Comparison of ENCODE assay signal across 15 cellular contexts in the genomic region with DNA sequence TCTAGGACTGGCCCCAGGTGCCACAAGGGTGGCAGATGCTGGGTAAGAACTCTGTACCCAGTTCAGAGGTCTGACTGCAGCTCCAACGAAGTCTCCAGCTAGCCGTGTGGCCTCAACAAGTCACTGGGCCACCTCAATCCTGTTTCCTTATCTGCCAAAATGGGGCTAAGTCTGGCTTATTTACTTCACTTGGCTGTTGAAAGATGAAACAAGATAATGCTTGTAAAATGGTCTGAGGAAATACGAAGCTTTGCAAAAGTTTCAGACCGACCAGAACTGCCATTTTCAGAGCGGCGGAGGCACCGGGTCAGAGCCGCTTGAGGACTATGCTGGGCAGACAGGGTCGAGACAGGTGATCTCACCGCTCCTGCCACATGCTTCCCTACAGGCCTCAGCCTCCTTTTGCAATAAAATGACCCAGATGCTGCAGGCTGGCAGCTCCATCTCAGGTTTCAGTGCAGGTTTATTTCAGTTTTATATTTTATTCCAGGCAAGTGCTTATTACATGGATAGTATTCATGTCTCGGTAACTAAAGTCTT. TPM values are rescaled to one million over a fixed set of nuclear protein-coding genes. Genes with fewer than 3 reads are reported as not detected.
DNase-seq lines count a peak whose midpoint lies in the region; ATAC-seq and TF ChIP-seq lines count a peak whose summit lies in the region.
"Had no signal": no experiment of that assay in that cellular context is flagged by ENCODE, and none has a peak within 500 bp of the region (broad histone marks: within the 10 kb centered on the region; RNA-seq: fewer than 3 reads in every experiment).

No MANE protein-coding gene starts in this region.

- no peaks in the 10 kb centered on the region for H3K9me3 Mint-ChIP-seq in T-cell

- intact Hi-C loops in gastrocnemius medialis (cut with DNase I; ENCODE audit: low total_unique reads), result loop anchor here (2.0 to 5.0 kb wide), 2 partner anchors 19 to 324 kb away; no protein-coding TSS in a partner anchor

- H3K9me3 ChIP-seq in gastrocnemius medialis, result no peaks in the 10 kb centered on the region
- H3K9me3 ChIP-seq: transverse colon had no signal

- H3K36me3 Mint-ChIP-seq in T-cell, result no peaks in the 10 kb centered on the region

- no peaks in the 10 kb centered on the region for H3K27me3 ChIP-seq in gastrocnemius medialis
- H3K27me3 ChIP-seq: transverse colon had no signal

- ATAC-seq in T-cell (replicated peaks in 1 of 4) (no peak), gastrocnemius medialis (peak; percentile 86 to 90), GM19463 (IDR thresholded peaks at IDR 0.05; ENCODE audit: unreplicated experiment) (no peak)

- DNase-seq in DMS 273 (lab: John Stamatoyannopoulos, UW; ENCODE audit: unreplicated experiment), result peak; percentile 72
- no peak for DNase-seq in DMS 273 treated with DMSO at 0.1 percent for 48 hours (lab: John Stamatoyannopoulos, UW)
- no peak for DNase-seq in T-cell
- DNase-seq in iris pigment epithelial cell (ENCODE audit: low read depth), result peak; percentile 36
- DNase-seq in gastrocnemius medialis, result peak; percentile 79 to 84
- no peak for DNase-seq in NCI-H1092 treated with DMSO at 0.1 percent for 48 hours (lab: John Stamatoyannopoulos, UW)
- no peak for DNase-seq in retina
- DNase-seq: 8988T; activated CD4-positive, alpha-beta T cell treated with anti-CD3 and anti-CD28 coated beads, Interleukin-2, amount 50 U/mL, for 1 hour; activated gamma-delta T cell treated with Interleukin-2 at 50 U/mL for 16 hours; caudate nucleus; PC-3; transverse colon had no signal

- H3K36me3 ChIP-seq in gastrocnemius medialis, result peaks cover 0 to 10% of the 10 kb centered on the region in 2 donors
- H3K36me3 ChIP-seq: transverse colon had no signal

- in situ Hi-C loops in gastrocnemius medialis (cut with MboI; ENCODE audit: low sequenced_read_pairs in 4 of 4), result loop anchor here in 1 of 4 donors (5.0 kb wide), 1 partner anchor 34 kb away; no protein-coding TSS in a partner anchor

- no peak for TF ChIP-seq CTCF in gastrocnemius medialis (IDR thresholded peaks at IDR 0.05 in 4 of 5, conservative IDR thresholded peaks at IDR 0.05 in 1 of 5)

- CTCF ChIA-PET in T-cell (lab: Charles Lee), result interaction anchor here (1.6 to 6.5 kb wide), 5 partner anchors 9 to 33 kb away, joined by 7 to 231 read pairs (median 23); partner anchors contain the start of gene MNT (in 1 of the 2)

- POLR2A ChIA-PET in T-cell (lab: Charles Lee), result interaction anchor here (0.7 to 1.5 kb wide), 2 partner anchors 8 to 28 kb away, joined by 3 to 5 read pairs; no protein-coding TSS in a partner anchor

- TF ChIP-seq POLR2A in gastrocnemius medialis (IDR thresholded peaks at IDR 0.05), result peak; percentile 29 to 52

- H3K4me1 Mint-ChIP-seq in T-cell, result peaks cover 7 to 13% (median 12%) of the 10 kb centered on the region in 3 donors

- no peaks in the 10 kb centered on the region for H3K27me3 Mint-ChIP-seq in T-cell

- no peak overlapping the region for H3K4me3 ChIP-seq in gastrocnemius medialis
- H3K4me3 ChIP-seq: transverse colon had no signal

- H3K27ac ChIP-seq in gastrocnemius medialis, result peak overlapping the region; percentile 84 to 93 (median 89)
- H3K27ac ChIP-seq: HL-60 had no signal

- peaks cover 31 to 48% of the 10 kb centered on the region in 2 donors for H3K4me1 ChIP-seq in gastrocnemius medialis

- peak overlapping the region; percentile 8 to 55 for H3K27ac Mint-ChIP-seq in T-cell

- no peak overlapping the region for H3K4me3 Mint-ChIP-seq in T-cell

RNA-seq across cellular contexts. Expression of gene MNT, which starts 17.2 kb away (rescaled TPM):
- total RNA-seq in T-cell, result 10 to 100 TPM; 43.0 to 97.8 (median 58.2) TPM
- 1 to 10 TPM; 2.9 to 5.4 (median 4.2) TPM for total RNA-seq in gastrocnemius medialis

RNA-seq across cellular contexts. Expression of gene SGSM2, which starts 46.4 kb away (rescaled TPM):
- total RNA-seq in T-cell (100 to 1,000 TPM; 124 to 172 (median 160) TPM), gastrocnemius medialis (10 to 100 TPM in 2 of 4 donors, 1 to 10 TPM in 2; 6.1 to 20.1 (median 9.6) TPM)

RNA-seq across cellular contexts. Expression of gene TSR1, which starts 47.4 kb away (rescaled TPM):
- 10 to 100 TPM; 27.8 to 33.7 (median 28.8) TPM for total RNA-seq in T-cell
- total RNA-seq in gastrocnemius medialis, result 10 to 100 TPM; 76.7 to 94.1 (median 84.7) TPM

Comparison
In these comparisons a context has a peak if more than half of its experiments do, and no peak if none do; other contexts are left out.
1. DNase-seq: peak in DMS 273 (single experiment), iris pigment epithelial cell (single experiment) and gastrocnemius medialis (2 of 2); none in DMS 273 treated with DMSO at 0.1 percent for 48 hours (single experiment), T-cell (0 of 34), NCI-H1092 treated with DMSO at 0.1 percent for 48 hours (single experiment) and retina (single experiment).
2. ATAC-seq: peak in gastrocnemius medialis (2 of 2); none in T-cell (0 of 4) and GM19463 (single experiment).
3. RNA of gene MNT, which starts 17.2 kb away (total RNA-seq): 43.0 to 97.8 TPM in T-cell; 2.9 to 5.4 TPM in gastrocnemius medialis; every median in the first group is over 4 times any median in the second.
4. RNA of gene SGSM2, which starts 46.4 kb away (total RNA-seq): 124 to 172 TPM in T-cell; 6.1 to 20.1 TPM in gastrocnemius medialis; every median in the first group is over 4 times any median in the second.